20 cellular contexts compared by ENCODE assay signal in genomic region chr16:81657731-81658130, GRCh38.
DNase-seq lines count a peak whose midpoint lies in the region; ATAC-seq and TF ChIP-seq lines count a peak whose summit lies in the region.
"Had no signal": no experiment of that assay in that cellular context is flagged by ENCODE, and none has a peak within 500 bp of the region (broad histone marks: within the 10 kb centered on the region; RNA-seq: fewer than 3 reads in every experiment).

No MANE protein-coding gene starts in this region.

- peak overlapping the region; percentile 61 for H3K4me2 ChIP-seq in KMS-11

- no peaks in the 10 kb centered on the region; the same call in 1 of the 2 replicates for H3K36me3 ChIP-seq in KMS-11 (ENCODE audit: insufficient read depth)
- peaks cover 30% of the 10 kb centered on the region for H3K36me3 ChIP-seq in SJSA1
- H3K36me3 ChIP-seq in sigmoid colon, result peaks cover 6 to 49% (median 18%) of the 10 kb centered on the region in 4 donors
- H3K36me3 ChIP-seq: gastrocnemius medialis had no signal

- peak overlapping the region; percentile 88 for H3K27ac ChIP-seq in KMS-11
- peak overlapping the region; percentile 94 for H3K27ac ChIP-seq in SJSA1
- peak overlapping the region in 3 of 4 donors; percentile 77 to 90 (median 87) for H3K27ac ChIP-seq in sigmoid colon
- H3K27ac ChIP-seq: epithelial cell of prostate, gastrocnemius medialis, thyroid gland, VCaP had no signal

- TF ChIP-seq CTCF in KMS-11 (conservative IDR thresholded peaks at IDR 0.05; ENCODE audit: low read depth, low read length) (no peak), sigmoid colon (IDR thresholded peaks at IDR 0.05) (no peak)

- H3K27me3 ChIP-seq in KMS-11 (ENCODE audit: insufficient read depth, low read depth) (no peaks in the 10 kb centered on the region), SJSA1 (replicated peaks) (no peaks in the 10 kb centered on the region), sigmoid colon (no peaks in the 10 kb centered on the region)
- H3K27me3 ChIP-seq: gastrocnemius medialis, thyroid gland had no signal

- no peak for TF ChIP-seq EP300 in sigmoid colon (IDR thresholded peaks at IDR 0.05)

- TF ChIP-seq POLR2A in sigmoid colon (IDR thresholded peaks at IDR 0.05), result no peak

- intact Hi-C loops in sigmoid colon (cut with DNase I), result loop anchor here (2.0 kb wide), 1 partner anchor 35 kb away; no protein-coding TSS in a partner anchor

- no peaks in the 10 kb centered on the region for H4K20me1 ChIP-seq in KMS-11 (ENCODE audit: insufficient read depth)

- ATAC-seq in memory B cell (ENCODE audit: low read depth) (no peak), HG02973 (IDR thresholded peaks at IDR 0.05; ENCODE audit: unreplicated experiment) (no peak)
- ATAC-seq: gastrocnemius medialis, HCT116 had no signal

- H3K4me3 Mint-ChIP-seq in memory B cell, result no peak overlapping the region
- H3K4me3 Mint-ChIP-seq: activated CD4-positive, alpha-beta memory T cell treated with anti-CD3 and anti-CD28 coated beads, Interleukin-2, amount 10 ng/mL, durations not matched to agents 7 days and 5 days; T-helper 1 cell treated with Interleukin-12 subunit alpha and Interleukin-12 subunit beta and Interleukin-4 antibody, amounts not matched to agents 30 μg/mL and 1 μg/mL, for 36 hours had no signal

- DNase-seq in SJSA1 (ENCODE audit: low read depth in 1 of 2, low spot score in 2 of 2) (peak; percentile 95 to 96), memory B cell (ENCODE audit: low spot score in 2 of 2) (no peak), sigmoid colon (peak; percentile 85), NCI-H1417 treated with DMSO at 0.1 percent for 48 hours (lab: John Stamatoyannopoulos, UW) (no peak), H4 (ENCODE audit: low spot score) (no peak)
- DNase-seq: activated CD4-positive, alpha-beta memory T cell treated with anti-CD3 and anti-CD28 coated beads, Interleukin-2, amount 10 ng/mL, durations not matched to agents 7 days and 5 days; gastrocnemius medialis; GF-D8; mesenchymal stem cell; NCI-H2171 treated with DMSO at 0.1 percent for 48 hours; OCI-M1; retina; SHP77 treated with DMSO at 0.1 percent for 48 hours; thyroid gland had no signal

- H3K4me3 ChIP-seq in KMS-11 (IDR thresholded peaks at IDR 0.05; ENCODE audit: insufficient read depth, low read depth, low read length), result no peak overlapping the region
- peak overlapping the region; percentile 16 for H3K4me3 ChIP-seq in SJSA1
- peak overlapping the region in 2 of 4 donors; percentile 7 to 18 for H3K4me3 ChIP-seq in sigmoid colon
- H3K4me3 ChIP-seq: gastrocnemius medialis, thyroid gland had no signal

- H3K36me3 Mint-ChIP-seq in memory B cell, result peaks cover 25% of the 10 kb centered on the region

- peak overlapping the region; percentile 57; the same call in 1 of the 2 replicates for H3K9ac ChIP-seq in KMS-11

- no peak overlapping the region; the same call in 1 of the 2 replicates for H2AFZ ChIP-seq in KMS-11 (ENCODE audit: low read depth)

- H3K27me3 Mint-ChIP-seq in memory B cell, result no peaks in the 10 kb centered on the region
- H3K27me3 Mint-ChIP-seq: activated CD4-positive, alpha-beta memory T cell treated with anti-CD3 and anti-CD28 coated beads, Interleukin-2, amount 10 ng/mL, durations not matched to agents 7 days and 5 days had no signal

- H3K27ac Mint-ChIP-seq in memory B cell, result peak overlapping the region; percentile 63
- H3K27ac Mint-ChIP-seq: activated CD4-positive, alpha-beta memory T cell treated with anti-CD3 and anti-CD28 coated beads, Interleukin-2, amount 10 ng/mL, durations not matched to agents 7 days and 5 days; T-helper 1 cell treated with Interleukin-12 subunit alpha and Interleukin-12 subunit beta and Interleukin-4 antibody, amounts not matched to agents 30 μg/mL and 1 μg/mL, for 36 hours had no signal

- H3K9me3 Mint-ChIP-seq in memory B cell, result no peaks in the 10 kb centered on the region
- H3K9me3 Mint-ChIP-seq: activated CD4-positive, alpha-beta memory T cell treated with anti-CD3 and anti-CD28 coated beads, Interleukin-2, amount 10 ng/mL, durations not matched to agents 7 days and 5 days; T-helper 1 cell treated with Interleukin-12 subunit alpha and Interleukin-12 subunit beta and Interleukin-4 antibody, amounts not matched to agents 30 μg/mL and 1 μg/mL, for 36 hours had no signal

- 85 to 90% methylated on average over 12 of the region's 12 CpGs for WGBS in sigmoid colon, 2 donors

- H3K4me1 Mint-ChIP-seq in memory B cell, result no peaks in the 10 kb centered on the region
- H3K4me1 Mint-ChIP-seq: activated CD4-positive, alpha-beta memory T cell treated with anti-CD3 and anti-CD28 coated beads, Interleukin-2, amount 10 ng/mL, durations not matched to agents 7 days and 5 days had no signal

- H3K4me1 ChIP-seq in KMS-11 (ENCODE audit: low read depth, poor library complexity, severe bottlenecking) (peaks cover 67% of the 10 kb centered on the region), SJSA1 (replicated peaks) (peaks cover 46% of the 10 kb centered on the region), sigmoid colon (peaks cover 0 to 57% (median 55%) of the 10 kb centered on the region in 4 donors)
- H3K4me1 ChIP-seq: gastrocnemius medialis had no signal

- H3K79me2 ChIP-seq in KMS-11 (ENCODE audit: insufficient read depth, low read depth), result peaks cover 32% of the 10 kb centered on the region

- no peaks in the 10 kb centered on the region for H3K9me3 ChIP-seq in SJSA1 (replicated peaks)
- H3K9me3 ChIP-seq in sigmoid colon, result no peaks in the 10 kb centered on the region
- H3K9me3 ChIP-seq: gastrocnemius medialis, thyroid gland had no signal

Comparison
In these comparisons a context has a peak if more than half of its experiments do, and no peak if none do; other contexts are left out.
1. DNase-seq: peak in SJSA1 (2 of 2) and sigmoid colon (single experiment); none in memory B cell (0 of 2), NCI-H1417 treated with DMSO at 0.1 percent for 48 hours (single experiment) and H4 (single experiment).
2. Peak in every context shown above with its lines, with median percentiles within 50 percentile points of each other: H3K27ac ChIP-seq.